Comparison of ENCODE assay signal across 26 cellular contexts in genomic region chr5:12636209-12636608, GRCh38.
"Had no signal": no experiment of that assay in that cellular context is flagged by ENCODE, and none has a peak within 500 bp of the region (broad histone marks: within the 10 kb centered on the region; RNA-seq: fewer than 3 reads in every experiment).

No MANE protein-coding gene starts in this region.

- H3K4me1 ChIP-seq: ascending aorta, heart right ventricle, pancreas, prostate gland, vagina had no signal

- H3K27ac ChIP-seq: ascending aorta, heart right ventricle, pancreas, prostate gland, skin epidermis, thoracic aorta, vagina had no signal

- DNase-seq: activated B cell treated with CpG ODN at 0.5 μM for 24 hours; activated CD4-positive, alpha-beta T cell treated with anti-CD3 and anti-CD28 coated beads for 4 hours; activated CD4-positive, alpha-beta T cell treated with anti-CD3 and anti-CD28 coated beads, Interleukin-2, amount 50 U/mL, for 48 hours; activated CD8-positive, alpha-beta memory T cell treated with anti-CD3 and anti-CD28 coated beads, Interleukin-2, amount 50 U/mL, for 4 hours; activated gamma-delta T cell; activated naive CD4-positive, alpha-beta T cell treated with anti-CD3 and anti-CD28 coated beads, Interleukin-2, amount 10 ng/mL, durations not matched to agents 7 days and 5 days; activated naive CD8-positive, alpha-beta T cell treated with anti-CD3 and anti-CD28 coated beads, Interleukin-2, amount 10 ng/mL, durations not matched to agents 7 days and 5 days; activated T-cell treated with anti-CD3 and anti-CD28 coated beads, Interleukin-2, amount 50 U/mL, for 1 hour; caudate nucleus; cortex of kidney; effector memory CD8-positive, alpha-beta T cell; foreskin melanocyte; heart right ventricle; naive thymus-derived CD8-positive, alpha-beta T cell; nucleus accumbens; pancreas; retina; stimulated activated CD4-positive, alpha-beta T cell treated with anti-CD3 and anti-CD28 coated beads, Interleukin-12 subunit alpha, Interleukin-12 subunit beta, amount 100 ng/mL, for 4 hours; stimulated activated CD4-positive, alpha-beta T cell treated with anti-CD3 and anti-CD28 coated beads, Interleukin-4, amount 100 ng/mL, for 1 hour; trophoblast cell had no signal

- FAIRE-seq: pancreas had no signal

- H3K36me3 ChIP-seq: ascending aorta, heart right ventricle, pancreas, prostate gland, thoracic aorta, vagina had no signal

- H3K4me3 ChIP-seq: ascending aorta, heart right ventricle, pancreas, prostate gland, skin epidermis, thoracic aorta, vagina had no signal

- H3K9me3 ChIP-seq: ascending aorta, pancreas, prostate gland, thoracic aorta, vagina had no signal

- ATAC-seq: effector memory CD8-positive, alpha-beta T cell; heart right ventricle; naive thymus-derived CD8-positive, alpha-beta T cell; pancreas; sciatic nerve had no signal

- H3K27me3 ChIP-seq: ascending aorta, heart right ventricle, pancreas, vagina had no signal
